11 cellular contexts compared by ENCODE assay signal in genomic region chr17:64006361-64007088, GRCh38. TPM values are rescaled to one million over a fixed set of nuclear protein-coding genes. Genes with fewer than 3 reads are reported as not detected.
DNase-seq lines count a peak whose midpoint lies in the region; ATAC-seq and TF ChIP-seq lines count a peak whose summit lies in the region.
"Had no signal": no experiment of that assay in that cellular context is flagged by ENCODE, and none has a peak within 500 bp of the region (broad histone marks: within the 10 kb centered on the region; RNA-seq: fewer than 3 reads in every experiment).

No MANE protein-coding gene starts in this region.

- peaks cover 0 to 67% (median 34%) of the 10 kb centered on the region in 11 experiments; a peak in 20 of 22 replicates for H3K36me3 ChIP-seq in BLaER1 treated with 17β-estradiol and CSF1 and Interleukin-3, amounts not matched to agents 10 nM and 100 nM
- no peaks in the 10 kb centered on the region for H3K36me3 ChIP-seq in PC-3 (ENCODE audit: low read depth, low read length)
- H3K36me3 ChIP-seq: neural progenitor cell had no signal

- DNase-seq in PC-3 (no peak), fibroblast of peridontal ligament (ENCODE audit: extremely low read depth) (peak; percentile 25), omental fat pad (ENCODE audit: low spot score) (no peak), activated gamma-delta T cell (lab: John Stamatoyannopoulos, UW) (no peak), SKM-1 (lab: John Stamatoyannopoulos, UW; ENCODE audit: unreplicated experiment) (no peak)
- DNase-seq: foreskin keratinocyte had no signal

- no peaks in the 10 kb centered on the region for H3K9me3 ChIP-seq in BLaER1 treated with 17β-estradiol and CSF1 and Interleukin-3, amounts not matched to agents 10 nM and 100 nM (replicated peaks in 1 of 11)
- H3K9me3 ChIP-seq in PC-3 (ENCODE audit: low read length): peaks cover 5% of the 10 kb centered on the region; the same call in 1 of the 2 replicates

- intact Hi-C loops in PC-3 (cut with micrococcal nuclease): no loop called here

- no peak overlapping the region for H2AFZ ChIP-seq in PC-3 (ENCODE audit: low read length)
- H2AFZ ChIP-seq: neural progenitor cell had no signal

- ATAC-seq in PC-3 (no peak), omental fat pad (ENCODE audit: low FRiP score) (peak; percentile 43), GM19324 (IDR thresholded peaks at IDR 0.05; ENCODE audit: low FRiP score, unreplicated experiment) (no peak), GM19035 (IDR thresholded peaks at IDR 0.05; ENCODE audit: unreplicated experiment) (no peak)
- ATAC-seq: activated naive CD4-positive, alpha-beta T cell treated with anti-CD3 and anti-CD28 coated beads, Interleukin-2, amount 50 U/mL, for 72 hours; foreskin keratinocyte had no signal

- H3K9me2 ChIP-seq in PC-3 (replicated peaks; ENCODE audit: low read length): no peaks in the 10 kb centered on the region

- H3K4me1 ChIP-seq in BLaER1 treated with 17β-estradiol and CSF1 and Interleukin-3, amounts not matched to agents 10 nM and 100 nM: peaks cover 77 to 100% (median 97%) of the 10 kb centered on the region in 10 experiments
- H3K4me1 ChIP-seq in PC-3 (ENCODE audit: insufficient read depth, low read length): peaks cover 50% of the 10 kb centered on the region
- H3K4me1 ChIP-seq: foreskin keratinocyte had no signal

- CTCF ChIA-PET in PC-3 (lab: Charles Lee): interaction anchor here (0.6 to 1.6 kb wide), 3 partner anchors 36 to 127 kb away, joined by 3 to 8 read pairs (median 3); no protein-coding TSS in a partner anchor

- H3K9ac ChIP-seq in BLaER1 treated with 17β-estradiol and CSF1 and Interleukin-3, amounts not matched to agents 10 nM and 100 nM: peak overlapping the region in 10 of 11 experiments; percentile 28 to 73 (median 54); a peak in 17 of 22 replicates
- no peak overlapping the region for H3K9ac ChIP-seq in PC-3 (ENCODE audit: low read length)
- H3K9ac ChIP-seq: neural progenitor cell had no signal

- no TSS peak for BruUV-seq in PC-3 (replicated peaks; lab: Mats Ljungman, UMichigan)

- peaks cover 0 to 57% (median 8%) of the 10 kb centered on the region in 11 experiments; a peak in 8 of 22 replicates for H4K20me1 ChIP-seq in BLaER1 treated with 17β-estradiol and CSF1 and Interleukin-3, amounts not matched to agents 10 nM and 100 nM
- no peaks in the 10 kb centered on the region for H4K20me1 ChIP-seq in PC-3 (ENCODE audit: low read length)

- peak overlapping the region in 9 of 11 experiments; percentile 41 to 86 (median 65); a peak in 18 of 22 replicates for H3K27ac ChIP-seq in BLaER1 treated with 17β-estradiol and CSF1 and Interleukin-3, amounts not matched to agents 10 nM and 100 nM
- 0 out of 2 replicates have a peak overlapping the region, but pooled peaks have one; percentile 17 for H3K27ac ChIP-seq in PC-3 (ENCODE audit: low read length)
- H3K27ac ChIP-seq: foreskin keratinocyte, neural progenitor cell had no signal

- no peaks in the 10 kb centered on the region for H3K79me2 ChIP-seq in PC-3 (ENCODE audit: low read length)

- POLR2A ChIA-PET in PC-3 (lab: Charles Lee; ENCODE audit: unreplicated experiment): interaction anchor here (0.5 to 0.6 kb wide), 2 partner anchors 33 to 913 kb away, joined by 3 to 4 read pairs; partner anchors contain the start of gene LRRC37A3

- TF ChIP-seq CTCF in PC-3 (conservative IDR thresholded peaks at IDR 0.05; ENCODE audit: low read depth, low read length): no peak
- TF ChIP-seq CTCF in omental fat pad (IDR thresholded peaks at IDR 0.05): no peak

- H3K4me2 ChIP-seq in BLaER1 treated with 17β-estradiol and CSF1 and Interleukin-3, amounts not matched to agents 10 nM and 100 nM: peak overlapping the region; percentile 75 to 94 (median 88)
- no peak overlapping the region for H3K4me2 ChIP-seq in PC-3 (ENCODE audit: low read length)
- H3K4me2 ChIP-seq: neural progenitor cell had no signal

- no peaks in the 10 kb centered on the region for H3F3A ChIP-seq in PC-3 (ENCODE audit: low read length, unreplicated experiment)

- H3K27me3 ChIP-seq in BLaER1 treated with 17β-estradiol and CSF1 and Interleukin-3, amounts not matched to agents 10 nM and 100 nM: no peaks in the 10 kb centered on the region
- no peaks in the 10 kb centered on the region for H3K27me3 ChIP-seq in PC-3 (ENCODE audit: low read length)
- H3K27me3 ChIP-seq: foreskin keratinocyte, neural progenitor cell had no signal

- H3K4me3 ChIP-seq in BLaER1 treated with 17β-estradiol and CSF1 and Interleukin-3, amounts not matched to agents 10 nM and 100 nM: peak overlapping the region; percentile 19 to 47 (median 37); a peak in 17 of 20 replicates
- no peak overlapping the region for H3K4me3 ChIP-seq in PC-3 (ENCODE audit: low read length)
- H3K4me3 ChIP-seq: neural progenitor cell had no signal

RNA-seq across cellular contexts. Expression of gene PRR29, which starts 8.4 kb away (rescaled TPM):
- total RNA-seq in PC-3 (2014; rRNA removed) (0.77 and 1.2 TPM in 2 replicates), omental fat pad (1 to 10 TPM in 1 of 4 donors, under 1 TPM in 3; 0.19 to 1.1 (median 0.55) TPM)
- total RNA-seq: foreskin keratinocyte had no signal

RNA-seq across cellular contexts. Expression of gene ICAM2, which starts 13.9 kb away (rescaled TPM):
- total RNA-seq in PC-3 (2014; rRNA removed) (not detected in 2 replicates), omental fat pad (100 to 1,000 TPM in 3 of 4 donors, 10 to 100 TPM in 1; 57.7 to 252 (median 137) TPM)

RNA-seq across cellular contexts. Expression of gene SCN4A, which starts 33.8 kb away (rescaled TPM):
- total RNA-seq in PC-3 (2014; rRNA removed) (0.06 TPM in 1 of 2 replicates, not detected in the other), omental fat pad (10 to 100 TPM in 3 of 4 donors, 1 to 10 TPM in 1; 7.0 to 43.3 (median 15.1) TPM)
- total RNA-seq: foreskin keratinocyte had no signal

Comparison
In these comparisons a context has a peak if more than half of its experiments do, and no peak if none do; other contexts are left out.
1. RNA of gene ICAM2, which starts 13.9 kb away (total RNA-seq): 57.7 to 252 TPM in omental fat pad; not detected in PC-3; every median in the first group is over 10 times any median in the second.